21 cellular contexts compared by ENCODE assay signal in the genomic region with DNA sequence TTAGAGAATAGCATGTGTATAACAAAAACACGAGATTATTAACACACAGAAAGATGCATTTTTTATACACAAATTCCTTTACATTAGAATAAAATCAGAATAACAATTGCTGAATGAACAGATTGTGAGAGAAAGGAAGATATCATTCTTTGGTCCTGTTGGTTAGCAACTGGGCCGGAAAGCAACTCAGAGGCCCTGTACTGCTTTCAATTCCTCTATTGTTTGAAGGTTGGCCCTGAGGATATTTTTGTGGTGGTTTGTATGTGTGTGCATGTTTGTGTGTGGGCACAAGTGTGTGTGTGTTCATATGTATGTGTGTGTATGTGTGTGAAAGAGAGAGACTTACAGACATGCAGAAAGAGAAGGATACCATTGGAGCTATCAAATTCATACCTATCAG.
A peak's percentile ranks its signal among the peaks of the same experiment; 100 is the strongest.
DNase-seq lines count a peak whose midpoint lies in the region; ATAC-seq and TF ChIP-seq lines count a peak whose summit lies in the region.
"Had no signal": no experiment of that assay in that cellular context is flagged by ENCODE, and none has a peak within 500 bp of the region (broad histone marks: within the 10 kb centered on the region; RNA-seq: fewer than 3 reads in every experiment).

No MANE protein-coding gene starts in this region.

- DNase-seq in NAMALWA (ENCODE audit: low spot score) (peak; percentile 2), memory B cell (ENCODE audit: low spot score in 2 of 2) (peak in 1 of 2 donors; percentile 20), AG08395 (ENCODE audit: low spot score) (no peak), UCSD-AML1 (lab: John Stamatoyannopoulos, UW; ENCODE audit: unreplicated experiment) (no peak), body of pancreas (no peak), Kasumi-1 (lab: John Stamatoyannopoulos, UW) (no peak)
- DNase-seq: AML-193; CD4-positive, alpha-beta memory T cell; DMS79; HCEC 1CT; NCI-H1105; NCI-H187 treated with DMSO at 0.1 percent for 48 hours; NCI-H2171 treated with DMSO at 0.1 percent for 48 hours; NCI-H82; SK-N-SH had no signal

- no peak overlapping the region for H3K4me3 ChIP-seq in body of pancreas
- H3K4me3 ChIP-seq: K562 had no signal

- no peak overlapping the region for H3K27ac ChIP-seq in body of pancreas
- H3K27ac ChIP-seq: HL-60 had no signal

- peaks cover 8% of the 10 kb centered on the region for H3K4me1 Mint-ChIP-seq in memory B cell
- H3K4me1 Mint-ChIP-seq in stimulated activated memory B cell treated with anti-CD40 and anti-IgM and Interleukin-4, amounts not matched to agents 10 μg/mL and 1 μg/mL and 100 μg/mL, for 72 hours, result peaks cover 10% of the 10 kb centered on the region
- H3K4me1 Mint-ChIP-seq: CD4-positive, alpha-beta memory T cell had no signal

- H3K27me3 ChIP-seq in body of pancreas, result no peaks in the 10 kb centered on the region

- no peak for TF ChIP-seq POLR2A in body of pancreas (IDR thresholded peaks at IDR 0.05)

- H3K4me3 Mint-ChIP-seq in memory B cell, result no peak overlapping the region
- no peak overlapping the region for H3K4me3 Mint-ChIP-seq in stimulated activated memory B cell treated with anti-CD40 and anti-IgM and Interleukin-4, amounts not matched to agents 10 μg/mL and 1 μg/mL and 100 μg/mL, for 72 hours
- H3K4me3 Mint-ChIP-seq: CD4-positive, alpha-beta memory T cell had no signal

- no peak overlapping the region for H3K27ac Mint-ChIP-seq in memory B cell
- no peak overlapping the region for H3K27ac Mint-ChIP-seq in stimulated activated memory B cell treated with anti-CD40 and anti-IgM and Interleukin-4, amounts not matched to agents 10 μg/mL and 1 μg/mL and 100 μg/mL, for 72 hours
- H3K27ac Mint-ChIP-seq: CD4-positive, alpha-beta memory T cell had no signal

- H3K9me3 Mint-ChIP-seq in memory B cell, result no peaks in the 10 kb centered on the region
- no peaks in the 10 kb centered on the region for H3K9me3 Mint-ChIP-seq in stimulated activated memory B cell treated with anti-CD40 and anti-IgM and Interleukin-4, amounts not matched to agents 10 μg/mL and 1 μg/mL and 100 μg/mL, for 72 hours

- no peak for TF ChIP-seq CTCF in body of pancreas (IDR thresholded peaks at IDR 0.05)

- no peaks in the 10 kb centered on the region for H3K36me3 ChIP-seq in body of pancreas (replicated peaks in 1 of 2; ENCODE audit: insufficient read depth in 1 of 2, low read depth in 2 of 2)

- ATAC-seq in GM18907 (IDR thresholded peaks at IDR 0.05; ENCODE audit: unreplicated experiment) (peak; percentile 78), memory B cell (ENCODE audit: low read depth) (peak; percentile 98), body of pancreas (no peak)
- peak; percentile 87 for ATAC-seq in stimulated activated memory B cell treated with anti-CD40 and anti-IgM and Interleukin-4, amounts not matched to agents 10 μg/mL and 1 μg/mL and 100 μg/mL, for 72 hours
- ATAC-seq: K562, Panc1, Right ventricle myocardium inferior had no signal

- WGBS in body of pancreas, 2 donors, result 63 to 75% methylated on average over 2 of the region's 2 CpGs

- no peaks in the 10 kb centered on the region for H3K4me1 ChIP-seq in body of pancreas

- no peaks in the 10 kb centered on the region for H3K27me3 Mint-ChIP-seq in memory B cell
- no peaks in the 10 kb centered on the region for H3K27me3 Mint-ChIP-seq in stimulated activated memory B cell treated with anti-CD40 and anti-IgM and Interleukin-4, amounts not matched to agents 10 μg/mL and 1 μg/mL and 100 μg/mL, for 72 hours
- H3K27me3 Mint-ChIP-seq: CD4-positive, alpha-beta memory T cell had no signal

- intact Hi-C loops in body of pancreas (cut with DNase I), result no loop called here

- no peaks in the 10 kb centered on the region for H3K9me3 ChIP-seq in body of pancreas
- H3K9me3 ChIP-seq: SK-N-SH had no signal

- H3K36me3 Mint-ChIP-seq in memory B cell, result peaks cover 2% of the 10 kb centered on the region
- H3K36me3 Mint-ChIP-seq in stimulated activated memory B cell treated with anti-CD40 and anti-IgM and Interleukin-4, amounts not matched to agents 10 μg/mL and 1 μg/mL and 100 μg/mL, for 72 hours, result no peaks in the 10 kb centered on the region
- H3K36me3 Mint-ChIP-seq: CD4-positive, alpha-beta memory T cell had no signal
